22 cellular contexts compared by ENCODE assay signal in the genomic region with DNA sequence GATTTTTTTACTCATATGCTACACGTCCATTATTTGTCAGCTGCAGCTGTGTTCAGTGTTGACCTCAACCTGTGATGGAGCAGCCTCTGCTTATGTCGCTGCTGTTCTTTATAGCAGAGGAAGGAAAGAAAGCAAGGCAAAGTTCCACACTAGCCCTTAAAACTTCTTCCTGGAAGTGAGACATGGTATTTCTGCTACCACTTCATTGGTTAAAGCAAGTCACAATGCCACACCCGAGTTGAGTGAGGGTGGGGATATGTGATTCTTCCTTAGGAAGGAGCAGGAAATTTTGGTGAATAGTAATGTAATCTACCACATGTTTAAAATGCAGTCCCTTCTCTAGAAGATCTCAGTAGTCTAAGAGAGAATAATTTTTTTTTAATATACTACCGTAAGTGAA.
"Had no signal": no experiment of that assay in that cellular context is flagged by ENCODE, and none has a peak within 500 bp of the region (broad histone marks: within the 10 kb centered on the region; RNA-seq: fewer than 3 reads in every experiment).

No MANE protein-coding gene starts in this region.

- DNase-seq: activated B cell treated with CpG ODN at 0.5 μM for 24 hours; activated CD4-positive, alpha-beta T cell treated with anti-CD3 and anti-CD28 coated beads for 48 hours; activated CD8-positive, alpha-beta T cell treated with anti-CD3 and anti-CD28 coated beads, Interleukin-2, amount 10 ng/mL, durations not matched to agents 7 days and 5 days; activated naive CD4-positive, alpha-beta T cell treated with anti-CD3 and anti-CD28 coated beads for 36 hours; activated T-cell treated with anti-CD3 and anti-CD28 coated beads, Interleukin-2, amount 50 U/mL, for 24 hours; anterior cingulate cortex; cerebellar nuclear complex; effector CD8-positive, alpha-beta T cell; foreskin fibroblast; hypothalamus; kidney; left lung; naive thymus-derived CD4-positive, alpha-beta T cell; right cardiac atrium; stimulated activated CD4-positive, alpha-beta T cell treated with anti-CD3 and anti-CD28 coated beads, Interleukin-15, amount 100 ng/mL, for 24 hours; stimulated activated CD4-positive, alpha-beta T cell treated with anti-CD3 and anti-CD28 coated beads, Interleukin-2, amount 100 ng/mL, for 48 hours; T-helper 1 cell; T-helper 9 cell had no signal

- H3K27me3 ChIP-seq: breast epithelium, left lung had no signal

- H3K4me3 ChIP-seq: breast epithelium, left lung, prostate gland, skin epidermis had no signal

- H3K36me3 ChIP-seq: breast epithelium, left lung, prostate gland had no signal

- H3K9me3 ChIP-seq: breast epithelium, left lung, prostate gland had no signal

- H3K4me1 ChIP-seq: breast epithelium had no signal

- H3K27ac ChIP-seq: breast epithelium, left lung had no signal

- ATAC-seq: activated CD8-positive, alpha-beta T cell treated with anti-CD3 and anti-CD28 coated beads, Interleukin-2, amount 10 ng/mL, durations not matched to agents 7 days and 5 days; left lung; naive thymus-derived CD4-positive, alpha-beta T cell; SK-N-SH treated with all-trans-retinoic acid at 6 μM for 48 hours had no signal
